In genomic region chr3:111829023-111829422, GRCh38 we compare ENCODE assay signal across 28 cellular contexts.
"Had no signal": no experiment of that assay in that cellular context is flagged by ENCODE, and none has a peak within 500 bp of the region (broad histone marks: within the 10 kb centered on the region; RNA-seq: fewer than 3 reads in every experiment).

No MANE protein-coding gene starts in this region.

- ATAC-seq: left colon; left lung; lower lobe of right lung; natural killer cell treated with Interleukin-12 subunit alpha and Interleukin-12 subunit beta and Interleukin-15 and Interleukin-18, amount 100 ng/mL, for 72 hours; stimulated activated naive B cell treated with anti-CD40 and anti-IgM and Interleukin-4, amounts not matched to agents 10 μg/mL and 1 μg/mL and 100 μg/mL, for 72 hours; stimulated activated naive CD8-positive, alpha-beta T cell treated with anti-CD3 and anti-CD28 coated beads, Interleukin-15, Interleukin-2, amounts not matched to agents 100 U/mL and 50 U/mL, for 24 hours had no signal

- H3K27me3 Mint-ChIP-seq: naive B cell; natural killer cell treated with Interleukin-12 subunit alpha and Interleukin-12 subunit beta and Interleukin-15 and Interleukin-18, amount 100 ng/mL, for 72 hours; progenitor cell of endocrine pancreas had no signal

- H3K4me3 Mint-ChIP-seq: mesothelial cell of epicardium; naive B cell; natural killer cell treated with Interleukin-12 subunit alpha and Interleukin-12 subunit beta and Interleukin-15 and Interleukin-18, amount 100 ng/mL, for 72 hours; neural crest cell; stimulated activated naive B cell treated with anti-CD40 and anti-IgM and Interleukin-4, amounts not matched to agents 10 μg/mL and 1 μg/mL and 100 μg/mL, for 72 hours had no signal

- H3K4me1 ChIP-seq: left lung, lower lobe of right lung, right lobe of liver, suprapubic skin, tibial nerve, upper lobe of left lung, vagina had no signal

- H3K27ac ChIP-seq: left lung, lower lobe of right lung, ovary, right atrium auricular region, right lobe of liver, skin epidermis, stomach, suprapubic skin, tibial nerve, upper lobe of left lung, vagina had no signal

- H3K4me1 Mint-ChIP-seq: naive B cell; neural crest cell; stimulated activated naive B cell treated with anti-CD40 and anti-IgM and Interleukin-4, amounts not matched to agents 10 μg/mL and 1 μg/mL and 100 μg/mL, for 72 hours had no signal

- H3K36me3 Mint-ChIP-seq: mesothelial cell of epicardium; naive B cell; natural killer cell treated with Interleukin-12 subunit alpha and Interleukin-12 subunit beta and Interleukin-15 and Interleukin-18, amount 100 ng/mL, for 72 hours; stimulated activated naive B cell treated with anti-CD40 and anti-IgM and Interleukin-4, amounts not matched to agents 10 μg/mL and 1 μg/mL and 100 μg/mL, for 72 hours had no signal

- H3K4me3 ChIP-seq: left lung, lower lobe of right lung, ovary, right atrium auricular region, right lobe of liver, skin epidermis, stomach, suprapubic skin, tibial nerve, upper lobe of left lung, vagina had no signal

- H3K9me3 Mint-ChIP-seq: mesothelial cell of epicardium; naive B cell; natural killer cell treated with Interleukin-12 subunit alpha and Interleukin-12 subunit beta and Interleukin-15 and Interleukin-18, amount 100 ng/mL, for 72 hours; neural crest cell; stimulated activated naive B cell treated with anti-CD40 and anti-IgM and Interleukin-4, amounts not matched to agents 10 μg/mL and 1 μg/mL and 100 μg/mL, for 72 hours had no signal

- DNase-seq: hippocampal formation; kidney; left colon; left lung; lower lobe of right lung; mammary epithelial cell; mesenchymal stem cell; naive B cell; occipital lobe; ovary; right lobe of liver; stimulated activated CD4-positive, alpha-beta T cell treated with anti-CD3 and anti-CD28 coated beads, Interleukin-12 subunit alpha, Interleukin-12 subunit beta, amount 100 ng/mL, for 4 hours; stimulated activated CD4-positive, alpha-beta T cell treated with anti-CD3 and anti-CD28 coated beads, Interleukin-15, amount 100 ng/mL, for 24 hours; stimulated activated CD4-positive, alpha-beta T cell treated with anti-CD3 and anti-CD28 coated beads, Interleukin-2, amount 100 ng/mL, for 24 hours; stimulated activated CD4-positive, alpha-beta T cell treated with anti-CD3 and anti-CD28 coated beads, Interleukin-4, amount 100 ng/mL, for 1 hour; stimulated activated naive B cell treated with anti-CD40 and anti-IgM and Interleukin-4, amounts not matched to agents 10 μg/mL and 1 μg/mL and 100 μg/mL, for 72 hours; stimulated activated naive CD8-positive, alpha-beta T cell treated with anti-CD3 and anti-CD28 coated beads, Interleukin-15, Interleukin-2, amounts not matched to agents 100 U/mL and 50 U/mL, for 24 hours; stomach; upper lobe of left lung had no signal

- H3K27ac Mint-ChIP-seq: mesothelial cell of epicardium; natural killer cell treated with Interleukin-12 subunit alpha and Interleukin-12 subunit beta and Interleukin-15 and Interleukin-18, amount 100 ng/mL, for 72 hours; progenitor cell of endocrine pancreas; stimulated activated naive B cell treated with anti-CD40 and anti-IgM and Interleukin-4, amounts not matched to agents 10 μg/mL and 1 μg/mL and 100 μg/mL, for 72 hours had no signal

- H3K9me3 ChIP-seq: left lung, lower lobe of right lung, ovary, right atrium auricular region, right lobe of liver, stomach, suprapubic skin, tibial nerve, upper lobe of left lung, vagina had no signal

- H3K36me3 ChIP-seq: left lung, lower lobe of right lung, ovary, right atrium auricular region, right lobe of liver, stomach, suprapubic skin, tibial nerve, upper lobe of left lung, vagina had no signal

- H3K27me3 ChIP-seq: left lung, ovary, right atrium auricular region, right lobe of liver, stomach, suprapubic skin, tibial nerve, upper lobe of left lung, vagina had no signal
